In the genomic region with DNA sequence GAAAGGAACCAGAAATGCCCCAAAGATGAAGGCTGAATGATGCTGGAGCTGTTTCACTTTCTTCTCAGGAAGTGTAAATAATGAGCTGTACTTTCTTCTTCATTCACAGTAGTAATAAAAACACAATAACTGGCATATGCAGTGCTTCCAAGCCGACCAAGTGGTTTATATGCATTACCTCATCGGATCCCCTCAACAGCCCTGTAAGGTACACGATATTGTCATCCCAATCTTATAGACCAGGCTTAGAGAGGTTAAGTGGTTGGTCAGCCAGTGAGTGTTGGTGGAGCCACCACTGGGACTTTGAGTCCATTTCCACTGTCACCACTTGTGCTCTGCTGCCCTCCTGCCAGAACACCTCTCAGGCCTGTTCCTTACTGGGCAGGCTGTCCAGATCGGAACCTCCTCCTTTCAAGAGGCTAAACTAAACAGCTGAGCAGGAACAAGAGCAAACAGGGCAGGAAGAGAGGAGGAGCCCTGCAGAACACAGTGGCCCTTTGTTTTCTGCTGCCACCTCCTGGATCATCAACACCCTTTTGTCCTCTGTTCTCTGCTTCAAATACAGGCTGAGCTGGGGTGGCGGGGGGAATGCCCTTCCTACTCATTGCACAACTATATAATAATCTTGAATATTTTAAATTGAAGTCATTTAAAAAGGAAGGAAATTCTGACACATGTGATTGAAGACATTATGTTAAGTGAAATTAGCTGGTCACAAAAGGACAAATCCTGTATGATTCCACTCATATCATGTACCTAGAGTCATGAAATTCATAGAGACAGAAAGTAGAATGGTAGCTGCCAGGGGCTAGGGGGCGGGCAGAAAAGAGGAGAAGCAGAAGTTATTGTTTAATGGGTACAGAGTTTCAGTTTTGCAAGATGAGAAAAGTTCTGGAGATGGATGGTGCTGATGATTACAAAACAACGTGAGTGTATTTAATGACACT, we compare ENCODE assay signal across 9 cellular contexts.
A peak's percentile ranks its signal among the peaks of the same experiment; 100 is the strongest.
DNase-seq lines count a peak whose midpoint lies in the region; ATAC-seq and TF ChIP-seq lines count a peak whose summit lies in the region.
"Had no signal": no experiment of that assay in that cellular context is flagged by ENCODE, and none has a peak within 500 bp of the region (broad histone marks: within the 10 kb centered on the region; RNA-seq: fewer than 3 reads in every experiment).

No MANE protein-coding gene starts in this region.

- H3K4me3 ChIP-seq in HAP-1 (no peak overlapping the region), suprapubic skin (no peak overlapping the region)
- H3K4me3 ChIP-seq: thoracic aorta had no signal

- no peaks in the 10 kb centered on the region for H3K36me3 ChIP-seq in HAP-1 (replicated peaks)
- no peaks in the 10 kb centered on the region for H3K36me3 ChIP-seq in suprapubic skin
- H3K36me3 ChIP-seq: thoracic aorta had no signal

- H3K4me1 Mint-ChIP-seq in T-helper 17 cell: peaks cover 24% of the 10 kb centered on the region

- peak overlapping the region; percentile 34 for H3K27ac ChIP-seq in suprapubic skin
- H3K27ac ChIP-seq: thoracic aorta had no signal

- DNase-seq in GF-D8 (lab: John Stamatoyannopoulos, UW) (peak; percentile 11), HAP-1 (ENCODE audit: low spot score in 2 of 2) (peak; percentile 52 to 59), NCI-H146 treated with DMSO at 0.1 percent for 48 hours (lab: John Stamatoyannopoulos, UW; ENCODE audit: unreplicated experiment) (peak; percentile 73), T-helper 17 cell (no peak), dermis blood vessel endothelial cell (peak; percentile 54), medulla oblongata (ENCODE audit: extremely low spot score) (peak; percentile 90), suprapubic skin (ENCODE audit: low spot score in 2 of 2) (no peak)

- H3K27me3 Mint-ChIP-seq in T-helper 17 cell: no peaks in the 10 kb centered on the region

- ATAC-seq in T-helper 17 cell: peak; percentile 71
- no peak for ATAC-seq in HG03139 (IDR thresholded peaks at IDR 0.05; ENCODE audit: unreplicated experiment)

- H3K4me1 ChIP-seq in HAP-1 (no peaks in the 10 kb centered on the region; the same call in 1 of the 2 replicates), suprapubic skin (peaks cover 24% of the 10 kb centered on the region)

- H3K36me3 Mint-ChIP-seq in T-helper 17 cell (ENCODE audit: low read depth): no peaks in the 10 kb centered on the region

- no peak for TF ChIP-seq POLR2A in suprapubic skin (IDR thresholded peaks at IDR 0.05)

- WGBS in suprapubic skin: 52% methylated on average over 7 of the region's 7 CpGs

- no peaks in the 10 kb centered on the region; the same call in 1 of the 2 replicates for H3K27me3 ChIP-seq in HAP-1 (ENCODE audit: low read depth)
- no peaks in the 10 kb centered on the region for H3K27me3 ChIP-seq in suprapubic skin

- TF ChIP-seq EP300 in suprapubic skin (IDR thresholded peaks at IDR 0.05): no peak

- peak in 1 of 2 donors; percentile 20 for TF ChIP-seq CTCF in suprapubic skin (IDR thresholded peaks at IDR 0.05)

- H3K4me3 Mint-ChIP-seq in T-helper 17 cell: no peak overlapping the region

- in situ Hi-C loops in HAP-1 (cut with MboI; ENCODE audit: low sequenced_read_pairs): no loop called here

- no peak overlapping the region for H3K27ac Mint-ChIP-seq in T-helper 17 cell

- H3K9me3 ChIP-seq in HAP-1: no peaks in the 10 kb centered on the region
- H3K9me3 ChIP-seq in T-helper 17 cell (ENCODE audit: control insufficient read depth, low read length, poor library complexity, severe bottlenecking): no peaks in the 10 kb centered on the region
- no peaks in the 10 kb centered on the region for H3K9me3 ChIP-seq in suprapubic skin
- H3K9me3 ChIP-seq: thoracic aorta had no signal

Comparison
In these comparisons a context has a peak if more than half of its experiments do, and no peak if none do; other contexts are left out.
1. DNase-seq: peak in GF-D8 (single experiment), HAP-1 (2 of 2), NCI-H146 treated with DMSO at 0.1 percent for 48 hours (single experiment), dermis blood vessel endothelial cell (single experiment) and medulla oblongata (single experiment); none in T-helper 17 cell (0 of 3) and suprapubic skin (0 of 2).